9 cellular contexts compared by ENCODE assay signal in the genomic region with DNA sequence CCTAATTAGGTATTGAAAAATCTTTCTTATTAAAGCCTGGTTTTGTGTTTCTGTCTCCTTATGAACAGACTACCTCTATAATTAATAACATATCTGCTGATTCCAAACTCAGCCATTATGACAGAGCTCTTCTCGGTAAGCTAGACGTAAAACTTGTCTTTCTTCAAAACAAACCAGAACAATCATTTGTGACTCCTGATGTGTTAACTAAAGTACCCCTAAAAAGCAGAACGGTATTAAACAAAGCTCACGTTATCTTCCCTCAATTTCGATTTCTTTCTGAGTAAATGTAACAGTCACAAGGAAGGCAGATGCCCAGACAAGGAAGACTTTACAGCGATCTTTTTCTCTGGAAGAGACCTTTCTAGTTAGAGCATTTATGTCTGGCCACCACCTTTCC. TPM values are rescaled to one million over a fixed set of nuclear protein-coding genes. Genes with fewer than 3 reads are reported as not detected.
DNase-seq lines count a peak whose midpoint lies in the region; ATAC-seq, FAIRE-seq and TF ChIP-seq lines count a peak whose summit lies in the region.
"Had no signal": no experiment of that assay in that cellular context is flagged by ENCODE, and none has a peak within 500 bp of the region (broad histone marks: within the 10 kb centered on the region; RNA-seq: fewer than 3 reads in every experiment).

No MANE protein-coding gene starts in this region.

- H2AK5ac ChIP-seq in mesendoderm (ENCODE audit: low read length): no peak overlapping the region

- H3K36me3 ChIP-seq in heart right ventricle: peaks cover 0 to 5% (median 0%) of the 10 kb centered on the region in 9 donors
- H3K36me3 ChIP-seq in bronchial epithelial cell (ENCODE audit: control insufficient read depth, insufficient read depth, low read length): no peaks in the 10 kb centered on the region
- H3K36me3 ChIP-seq in mesendoderm (ENCODE audit: control insufficient read depth, insufficient read depth, low read length): no peaks in the 10 kb centered on the region

- peaks cover 37% of the 10 kb centered on the region for H3K79me2 ChIP-seq in mesendoderm (ENCODE audit: control insufficient read depth, insufficient read depth, low read length)

- H3K27ac ChIP-seq in heart right ventricle (peak overlapping the region; percentile 14 to 96 (median 80)), mesendoderm (ENCODE audit: low read depth, low read length) (no peak overlapping the region)

- peak overlapping the region; percentile 10 to 90 (median 71) for H3K4me3 ChIP-seq in heart right ventricle
- peak overlapping the region; percentile 73 for H3K4me3 ChIP-seq in bronchial epithelial cell (ENCODE audit: low read depth, low read length)
- H3K4me3 ChIP-seq in mesendoderm (ENCODE audit: low read length): peak overlapping the region; percentile 57

- peak overlapping the region; percentile 74 for H3K9ac ChIP-seq in mesendoderm (ENCODE audit: low read length)

- H3K4ac ChIP-seq in mesendoderm (ENCODE audit: low read depth, low read length): no peak overlapping the region

- no peak overlapping the region for H4K5ac ChIP-seq in mesendoderm (ENCODE audit: low read length)

- intact Hi-C loops in heart right ventricle (cut with DNase I) (loop anchor here in 9 of 10 donors (1.0 to 10.0 kb wide), 9 partner anchors 42 to 259 kb away; no protein-coding TSS in a partner anchor), left ventricle myocardium superior (cut with micrococcal nuclease) (no loop called here)

- H3K9me3 ChIP-seq in heart right ventricle: no peaks in the 10 kb centered on the region

- TF ChIP-seq CTCF in heart right ventricle (IDR thresholded peaks at IDR 0.05): no peak
- TF ChIP-seq CTCF in bronchial epithelial cell (IDR thresholded peaks at IDR 0.05; ENCODE audit: insufficient read depth, low read length, severe bottlenecking): no peak

- 7% methylated on average over 6 of the region's 6 CpGs for WGBS in heart right ventricle, 2 donors
- no CpG with 5 or more reads among the region's 6 CpGs for WGBS in mesendoderm (ENCODE audit: extremely low coverage, insufficient coverage, low lambda C conversion rate)

- H3K56ac ChIP-seq in mesendoderm (ENCODE audit: low read length): peak overlapping the region; percentile 82

- no peak for FAIRE-seq in bronchial epithelial cell (lab: Jason Lieb, UNC)

- H2BK120ac ChIP-seq in mesendoderm (ENCODE audit: low read depth, low read length): no peak overlapping the region

- H3K4me1 ChIP-seq in heart right ventricle (peaks cover 0 to 54% (median 21%) of the 10 kb centered on the region in 9 donors), mesendoderm (ENCODE audit: control insufficient read depth, low read depth, low read length) (no peaks in the 10 kb centered on the region)

- peak overlapping the region; percentile 46 for H3K4me2 ChIP-seq in mesendoderm (ENCODE audit: low read length)

- H2BK15ac ChIP-seq in mesendoderm (replicated peaks; ENCODE audit: low read depth): no peak overlapping the region

- no peak overlapping the region for H4K8ac ChIP-seq in mesendoderm (ENCODE audit: low read depth, low read length)

- H3K23ac ChIP-seq in mesendoderm (ENCODE audit: low read length): no peak overlapping the region

- no peak for DNase-seq in heart right ventricle
- no peak for DNase-seq in left ventricle myocardium superior
- DNase-seq in bronchial epithelial cell (ENCODE audit: low read depth): no peak
- DNase-seq in mesendoderm: no peak
- DNase-seq in hypothalamus (lab: John Stamatoyannopoulos, UW): no peak
- DNase-seq in activated CD8-positive, alpha-beta memory T cell treated with anti-CD3 and anti-CD28 coated beads, Interleukin-2, amount 50 U/mL, for 4 hours: no peak

- H3K27me3 ChIP-seq in heart right ventricle: peaks cover 0 to 46% (median 12%) of the 10 kb centered on the region in 7 donors
- no peaks in the 10 kb centered on the region for H3K27me3 ChIP-seq in bronchial epithelial cell (ENCODE audit: control insufficient read depth, insufficient read depth, low read length)
- H3K27me3 ChIP-seq in mesendoderm (ENCODE audit: insufficient read depth, low read length, poor library complexity): no peaks in the 10 kb centered on the region

- ATAC-seq in heart right ventricle: peak in 4 of 8 donors; percentile 2 to 4 (median 3)
- ATAC-seq in left ventricle myocardium superior: no peak
- no peak for ATAC-seq in HG03469 (IDR thresholded peaks at IDR 0.05; ENCODE audit: unreplicated experiment)
- ATAC-seq in HG03565 (IDR thresholded peaks at IDR 0.05; ENCODE audit: unreplicated experiment): no peak

- peaks cover 2% of the 10 kb centered on the region for H3K79me1 ChIP-seq in mesendoderm (ENCODE audit: low read length)

- no peak overlapping the region for H2BK5ac ChIP-seq in mesendoderm (ENCODE audit: low read length)

- no peak overlapping the region for H3K18ac ChIP-seq in mesendoderm (ENCODE audit: low read length)

RNA-seq across cellular contexts. Expression of a gene that starts 1.8 kb away (rescaled TPM):
- total RNA-seq in heart right ventricle (10 to 100 TPM; 25.7 to 71.5 (median 49.9) TPM), left ventricle myocardium superior (25.3 TPM), bronchial epithelial cell (1.3 and 1.6 TPM in 2 replicates)
- 1 to 10 TPM; 1.9 to 4.0 TPM for polyA plus RNA-seq in heart right ventricle
- 4.1 TPM for polyA plus RNA-seq in mesendoderm (2013, experiment 1 of 2)
- 4.3 TPM for polyA plus RNA-seq in mesendoderm (2013, experiment 2 of 2)
- polyA plus RNA-seq: IgD-negative memory B cell had no signal

Comparison
In these comparisons a context has a peak if more than half of its experiments do, and no peak if none do; other contexts are left out.
1. RNA of a gene that starts 1.8 kb away (total RNA-seq): 25.7 to 71.5 TPM in heart right ventricle and 25.3 TPM in left ventricle myocardium superior (single experiment); 1.3 to 1.6 TPM in bronchial epithelial cell; every median in the first group is over 10 times any median in the second.
2. Peak in every context shown above with its lines, with median percentiles within 50 percentile points of each other: H3K4me3 ChIP-seq.